Comparison of ENCODE assay signal across 8 cellular contexts in genomic region chr14:32077081-32078029, GRCh38.
DNase-seq lines count a peak whose midpoint lies in the region; ATAC-seq lines count a peak whose summit lies in the region.

Gene ARHGAP5, plus strand, starts transcription at chr14:32077304. Its CDS starts 13,366 bp downstream, at chr14:32090670.

- DNase-seq in COR-L47 (lab: John Stamatoyannopoulos, UW) = peak; percentile 71
- peak; percentile 65 for DNase-seq in T follicular helper cell (ENCODE audit: low read depth)
- DNase-seq in amniotic epithelial cell (ENCODE audit: low read depth) = peak; percentile 21
- DNase-seq in hepatic stellate cell (ENCODE audit: low spot score) = peak; percentile 29
- peak; percentile 93 for DNase-seq in retina
- no peak for DNase-seq in cerebellar cortex (ENCODE audit: low spot score)

- H3K36me3 ChIP-seq in HUES48 (ENCODE audit: control insufficient read depth, insufficient read depth, low read length) = no peaks in the 10 kb centered on the region

- H3K9me3 ChIP-seq in HUES48 (ENCODE audit: control insufficient read depth, insufficient read depth, low read length) = no peaks in the 10 kb centered on the region

- no peaks in the 10 kb centered on the region for H3K27me3 ChIP-seq in HUES48 (ENCODE audit: control insufficient read depth, insufficient read depth, low read length)

- peak within 1 kb of the TSS; percentile 95 for H3K27ac ChIP-seq in HUES48 (ENCODE audit: low read depth, low read length)

- H3K4me3 ChIP-seq in HUES48 (ENCODE audit: low read depth, low read length) = peak within 1 kb of the TSS; percentile 78

- peak within 1 kb of the TSS; percentile 91 for H3K9ac ChIP-seq in HUES48 (ENCODE audit: low read depth, low read length)

- ATAC-seq in GM21360 (IDR thresholded peaks at IDR 0.05; ENCODE audit: unreplicated experiment) = peak; percentile 33

- H3K4me1 ChIP-seq in HUES48 (ENCODE audit: control insufficient read depth, insufficient read depth, low read length) = peaks cover 32% of the 10 kb centered on the region
